12 cellular contexts compared by ENCODE assay signal in genomic region chr20:3157817-3158216, GRCh38. TPM values are rescaled to one million over a fixed set of nuclear protein-coding genes. Genes with fewer than 3 reads are reported as not detected.
DNase-seq lines count a peak whose midpoint lies in the region; ATAC-seq, FAIRE-seq and TF ChIP-seq lines count a peak whose summit lies in the region.
"Had no signal": no experiment of that assay in that cellular context is flagged by ENCODE, and none has a peak within 500 bp of the region (broad histone marks: within the 10 kb centered on the region; RNA-seq: fewer than 3 reads in every experiment).

No MANE protein-coding gene starts in this region.

- H3K27ac ChIP-seq in keratinocyte (ENCODE audit: control insufficient read depth, insufficient read depth, low read length) = no peak overlapping the region
- H3K27ac ChIP-seq in tibial artery = no peak overlapping the region

- ATAC-seq in sciatic nerve = no peak

- no peak for TF ChIP-seq CTCF in keratinocyte (optimal IDR thresholded peaks at IDR 0.05 in 1 of 3, IDR thresholded peaks at IDR 0.05 in 1 of 3, conservative IDR thresholded peaks at IDR 0.05 in 1 of 3; ENCODE audit: extremely low read depth in 1 of 3, insufficient read depth in 2 of 3, low read length in 3 of 3)
- TF ChIP-seq CTCF in tibial artery (IDR thresholded peaks at IDR 0.05) = no peak

- intact Hi-C loops in activated T-helper 1 cell treated with anti-CD3 and anti-CD28 coated beads, Interleukin-12 subunit alpha, Interleukin-12 subunit beta, Interleukin-2, Interleukin-4 antibody, amounts not matched to agents 30 ng/mL and 10 ng/mL and 1 ng/mL, durations not matched to agents 14 hours and 24 hours and 36 hours (cut with micrococcal nuclease) = loop anchor here (2.0 to 5.0 kb wide), 4 partner anchors 35 to 314 kb away; partner anchors contain the start of genes ATRN and PTPRA
- intact Hi-C loops in tibial artery (cut with DNase I; ENCODE audit: low total_unique reads) (loop anchor here (5.0 kb wide), 1 partner anchor 54 kb away; no protein-coding TSS in a partner anchor), sciatic nerve (cut with DNase I) (no loop called here)

- dilution Hi-C loops in keratinocyte (cut with MboI; ENCODE audit: extremely low pct_ligation_motif_present, low sequenced_read_pairs) = no loop called here

- no peak for FAIRE-seq in keratinocyte (lab: Jason Lieb, UNC)
- FAIRE-seq: endometrium had no signal

- H3K4me3 ChIP-seq in keratinocyte (ENCODE audit: control insufficient read depth in 2 of 3, extremely low read depth in 1 of 3, insufficient read depth in 2 of 3, low read depth in 1 of 3, low read length in 3 of 3) = no peak overlapping the region
- H3K4me3 ChIP-seq in tibial artery = peak overlapping the region; percentile 83 to 96

- H3K4me1 Mint-ChIP-seq in activated naive CD4-positive, alpha-beta T cell treated with anti-CD3 and anti-CD28 coated beads, Interleukin-2, amount 10 ng/mL, durations not matched to agents 7 days and 5 days = peaks cover 59% of the 10 kb centered on the region
- H3K4me1 Mint-ChIP-seq in activated T-helper 1 cell treated with anti-CD3 and anti-CD28 coated beads, Interleukin-12 subunit alpha, Interleukin-12 subunit beta, Interleukin-2, Interleukin-4 antibody, amounts not matched to agents 30 ng/mL and 10 ng/mL and 1 ng/mL, durations not matched to agents 14 hours and 24 hours and 36 hours (ENCODE audit: low read depth) = peaks cover 44% of the 10 kb centered on the region

- no peak overlapping the region for H2AFZ ChIP-seq in keratinocyte (ENCODE audit: control insufficient read depth, low read length)

- H3K9me1 ChIP-seq in keratinocyte (ENCODE audit: control insufficient read depth, extremely low read depth, insufficient read depth, low read length) = no peaks in the 10 kb centered on the region

- CTCF ChIA-PET in activated naive CD4-positive, alpha-beta T cell treated with anti-CD3 and anti-CD28 coated beads, Interleukin-2, amount 10 ng/mL, durations not matched to agents 7 days and 5 days (lab: Charles Lee) = interaction anchor here (1.0 to 1.5 kb wide), 3 partner anchors 35 to 45 kb away, joined by 4 to 5 read pairs (median 4); no protein-coding TSS in a partner anchor

- no peaks in the 10 kb centered on the region for H3K9me3 ChIP-seq in keratinocyte (ENCODE audit: control insufficient read depth, low read depth, low read length)
- no peaks in the 10 kb centered on the region for H3K9me3 ChIP-seq in tibial artery

- no peak overlapping the region for H3K9ac ChIP-seq in keratinocyte (ENCODE audit: control insufficient read depth, extremely low read depth, insufficient read depth, low read length)

- H3K4me3 Mint-ChIP-seq in activated naive CD4-positive, alpha-beta T cell treated with anti-CD3 and anti-CD28 coated beads, Interleukin-2, amount 10 ng/mL, durations not matched to agents 7 days and 5 days = peak overlapping the region; percentile 94
- peak overlapping the region; percentile 78 for H3K4me3 Mint-ChIP-seq in activated T-helper 1 cell treated with anti-CD3 and anti-CD28 coated beads, Interleukin-12 subunit alpha, Interleukin-12 subunit beta, Interleukin-2, Interleukin-4 antibody, amounts not matched to agents 30 ng/mL and 10 ng/mL and 1 ng/mL, durations not matched to agents 14 hours and 24 hours and 36 hours

- peaks cover 6% of the 10 kb centered on the region for H4K20me1 ChIP-seq in keratinocyte (ENCODE audit: control insufficient read depth, extremely low read depth, insufficient read depth, low read length)

- H3K27ac Mint-ChIP-seq in activated naive CD4-positive, alpha-beta T cell treated with anti-CD3 and anti-CD28 coated beads, Interleukin-2, amount 10 ng/mL, durations not matched to agents 7 days and 5 days = peak overlapping the region; percentile 97
- H3K27ac Mint-ChIP-seq in activated T-helper 1 cell treated with anti-CD3 and anti-CD28 coated beads, Interleukin-12 subunit alpha, Interleukin-12 subunit beta, Interleukin-2, Interleukin-4 antibody, amounts not matched to agents 30 ng/mL and 10 ng/mL and 1 ng/mL, durations not matched to agents 14 hours and 24 hours and 36 hours = peak overlapping the region; percentile 90

- peaks cover 2 to 10% of the 10 kb centered on the region in 2 experiments for H3K36me3 ChIP-seq in keratinocyte (ENCODE audit: control insufficient read depth in 2 of 2, extremely low read depth in 1 of 2, insufficient read depth in 2 of 2, low read length in 2 of 2)
- H3K36me3 ChIP-seq in tibial artery = peaks cover 0 to 13% (median 0%) of the 10 kb centered on the region in 3 donors

- H3K27me3 ChIP-seq in keratinocyte (ENCODE audit: control insufficient read depth, extremely low read depth, insufficient read depth, low read length) (no peaks in the 10 kb centered on the region), tibial artery (no peaks in the 10 kb centered on the region)

- no peak for DNase-seq in activated naive CD4-positive, alpha-beta T cell treated with anti-CD3 and anti-CD28 coated beads, Interleukin-2, amount 10 ng/mL, durations not matched to agents 7 days and 5 days
- DNase-seq in activated naive CD4-positive, alpha-beta T cell treated with Interleukin-2 at 50 U/mL for 16 hours = no peak
- no peak for DNase-seq in activated T-helper 1 cell treated with anti-CD3 and anti-CD28 coated beads, Interleukin-12 subunit alpha, Interleukin-12 subunit beta, Interleukin-2, Interleukin-4 antibody, amounts not matched to agents 30 ng/mL and 10 ng/mL and 1 ng/mL, durations not matched to agents 14 hours and 24 hours and 36 hours (ENCODE audit: low spot score)
- DNase-seq in keratinocyte (ENCODE audit: low read depth, low spot score) (no peak), tibial artery (no peak), SHP77 treated with DMSO at 0.1 percent for 48 hours (lab: John Stamatoyannopoulos, UW) (no peak), AG20443 (ENCODE audit: low spot score) (no peak), sciatic nerve (ENCODE audit: low spot score) (no peak)
- DNase-seq: activated CD4-positive, alpha-beta T cell treated with anti-CD3 and anti-CD28 coated beads for 1 hour; C1 segment of cervical spinal cord; NCI-H2081 had no signal

- no peaks in the 10 kb centered on the region for H3K9me3 Mint-ChIP-seq in activated naive CD4-positive, alpha-beta T cell treated with anti-CD3 and anti-CD28 coated beads, Interleukin-2, amount 10 ng/mL, durations not matched to agents 7 days and 5 days
- no peaks in the 10 kb centered on the region for H3K9me3 Mint-ChIP-seq in activated T-helper 1 cell treated with anti-CD3 and anti-CD28 coated beads, Interleukin-12 subunit alpha, Interleukin-12 subunit beta, Interleukin-2, Interleukin-4 antibody, amounts not matched to agents 30 ng/mL and 10 ng/mL and 1 ng/mL, durations not matched to agents 14 hours and 24 hours and 36 hours

- H3K4me1 ChIP-seq in keratinocyte (ENCODE audit: control insufficient read depth, extremely low read depth, insufficient read depth, low read length) = peaks cover 19% of the 10 kb centered on the region
- H3K4me1 ChIP-seq in tibial artery = peaks cover 0 to 51% (median 31%) of the 10 kb centered on the region in 4 donors

- peaks cover 68% of the 10 kb centered on the region for H3K79me2 ChIP-seq in keratinocyte (ENCODE audit: control insufficient read depth, insufficient read depth, low read length)

- peak overlapping the region; percentile 100 for H3K4me2 ChIP-seq in keratinocyte (ENCODE audit: control insufficient read depth, extremely low read depth, insufficient read depth, low read depth, low read length)

- H3K36me3 Mint-ChIP-seq in activated naive CD4-positive, alpha-beta T cell treated with anti-CD3 and anti-CD28 coated beads, Interleukin-2, amount 10 ng/mL, durations not matched to agents 7 days and 5 days = peaks cover 37% of the 10 kb centered on the region
- H3K36me3 Mint-ChIP-seq in activated T-helper 1 cell treated with anti-CD3 and anti-CD28 coated beads, Interleukin-12 subunit alpha, Interleukin-12 subunit beta, Interleukin-2, Interleukin-4 antibody, amounts not matched to agents 30 ng/mL and 10 ng/mL and 1 ng/mL, durations not matched to agents 14 hours and 24 hours and 36 hours (ENCODE audit: low read depth) = peaks cover 26% of the 10 kb centered on the region

- H3K27me3 Mint-ChIP-seq in activated naive CD4-positive, alpha-beta T cell treated with anti-CD3 and anti-CD28 coated beads, Interleukin-2, amount 10 ng/mL, durations not matched to agents 7 days and 5 days = no peaks in the 10 kb centered on the region
- no peaks in the 10 kb centered on the region for H3K27me3 Mint-ChIP-seq in activated T-helper 1 cell treated with anti-CD3 and anti-CD28 coated beads, Interleukin-12 subunit alpha, Interleukin-12 subunit beta, Interleukin-2, Interleukin-4 antibody, amounts not matched to agents 30 ng/mL and 10 ng/mL and 1 ng/mL, durations not matched to agents 14 hours and 24 hours and 36 hours (ENCODE audit: insufficient read depth)

RNA-seq across cellular contexts. Expression of gene FASTKD5, which starts 1.8 kb away (rescaled TPM):
- 25.4 TPM in 2 replicates for total RNA-seq in activated T-helper 1 cell treated with anti-CD3 and anti-CD28 coated beads, Interleukin-12 subunit alpha, Interleukin-12 subunit beta, Interleukin-2, Interleukin-4 antibody, amounts not matched to agents 30 ng/mL and 10 ng/mL and 1 ng/mL, durations not matched to agents 14 hours and 24 hours and 36 hours
- polyA plus RNA-seq in keratinocyte = 23.7 to 30.9 TPM (median 25.7 TPM) in 3 replicates
- 17.4 TPM for polyA plus RNA-seq in keratinocyte (2011; ENCODE audit: low read depth)
- 11.7 and 21.8 TPM in 2 replicates for polyA plus RNA-seq in keratinocyte (2011; cell fraction: cytosol; rRNA removed)
- 33.1 and 36.1 TPM in 2 replicates for polyA plus RNA-seq in keratinocyte (2011; cell fraction: nucleus; rRNA removed)
- 13.6 and 17.0 TPM in 2 replicates for polyA plus RNA-seq in keratinocyte (2012; ENCODE audit: low replicate concordance)
- 16.2 to 31.6 TPM (median 28.4 TPM) in 3 replicates for polyA minus RNA-seq in keratinocyte
- polyA minus RNA-seq in keratinocyte (2011; cell fraction: cytosol; rRNA and poly(A)+ RNA removed) = 11.5 TPM
- polyA minus RNA-seq in keratinocyte (2011; cell fraction: nucleus; rRNA and poly(A)+ RNA removed) = 26.6 and 37.5 TPM in 2 replicates
- total RNA-seq in sciatic nerve = 9.4 TPM

RNA-seq across cellular contexts. Expression of gene UBOX5, which starts 1.8 kb away (rescaled TPM):
- total RNA-seq in activated T-helper 1 cell treated with anti-CD3 and anti-CD28 coated beads, Interleukin-12 subunit alpha, Interleukin-12 subunit beta, Interleukin-2, Interleukin-4 antibody, amounts not matched to agents 30 ng/mL and 10 ng/mL and 1 ng/mL, durations not matched to agents 14 hours and 24 hours and 36 hours = 5.9 and 7.7 TPM in 2 replicates
- polyA plus RNA-seq in keratinocyte = 1.8 to 2.8 TPM (median 1.8 TPM) in 3 replicates
- 4.2 TPM for polyA plus RNA-seq in keratinocyte (2011; ENCODE audit: low read depth)
- polyA plus RNA-seq in keratinocyte (2011; cell fraction: cytosol; rRNA removed) = 1.7 and 2.0 TPM in 2 replicates
- polyA plus RNA-seq in keratinocyte (2011; cell fraction: nucleus; rRNA removed) = 3.1 and 4.5 TPM in 2 replicates
- polyA plus RNA-seq in keratinocyte (2012; ENCODE audit: low replicate concordance) = 2.3 and 3.1 TPM in 2 replicates
- polyA minus RNA-seq in keratinocyte = 2.9 to 5.1 TPM (median 3.7 TPM) in 3 replicates
- polyA minus RNA-seq in keratinocyte (2011; cell fraction: cytosol; rRNA and poly(A)+ RNA removed) = 3.8 TPM
- 2.3 and 4.0 TPM in 2 replicates for polyA minus RNA-seq in keratinocyte (2011; cell fraction: nucleus; rRNA and poly(A)+ RNA removed)
- 8.1 TPM for total RNA-seq in sciatic nerve

RNA-seq across cellular contexts. Expression of gene LZTS3, which starts 15.5 kb away (rescaled TPM):
- 0.54 and 0.78 TPM in 2 replicates for total RNA-seq in activated T-helper 1 cell treated with anti-CD3 and anti-CD28 coated beads, Interleukin-12 subunit alpha, Interleukin-12 subunit beta, Interleukin-2, Interleukin-4 antibody, amounts not matched to agents 30 ng/mL and 10 ng/mL and 1 ng/mL, durations not matched to agents 14 hours and 24 hours and 36 hours
- polyA plus RNA-seq in keratinocyte = 2.5 to 6.2 TPM (median 2.9 TPM) in 3 replicates
- polyA plus RNA-seq in keratinocyte (2011; ENCODE audit: low read depth) = 2.3 TPM
- 3.1 and 5.6 TPM in 2 replicates for polyA plus RNA-seq in keratinocyte (2011; cell fraction: cytosol; rRNA removed)
- 7.6 and 10.3 TPM in 2 replicates for polyA plus RNA-seq in keratinocyte (2011; cell fraction: nucleus; rRNA removed)
- polyA plus RNA-seq in keratinocyte (2012; ENCODE audit: low replicate concordance) = 3.0 and 5.2 TPM in 2 replicates
- polyA minus RNA-seq in keratinocyte = 3.3 to 10.0 TPM (median 6.4 TPM) in 3 replicates
- polyA minus RNA-seq in keratinocyte (2011; cell fraction: cytosol; rRNA and poly(A)+ RNA removed) = 9.6 TPM
- 5.7 and 6.6 TPM in 2 replicates for polyA minus RNA-seq in keratinocyte (2011; cell fraction: nucleus; rRNA and poly(A)+ RNA removed)
- total RNA-seq in sciatic nerve = 10.5 TPM

RNA-seq across cellular contexts. Expression of gene DDRGK1, which starts 46.7 kb away (rescaled TPM):
- total RNA-seq in activated T-helper 1 cell treated with anti-CD3 and anti-CD28 coated beads, Interleukin-12 subunit alpha, Interleukin-12 subunit beta, Interleukin-2, Interleukin-4 antibody, amounts not matched to agents 30 ng/mL and 10 ng/mL and 1 ng/mL, durations not matched to agents 14 hours and 24 hours and 36 hours = 67.5 and 72.3 TPM in 2 replicates
- 31.0 to 41.5 TPM (median 32.2 TPM) in 3 replicates for polyA plus RNA-seq in keratinocyte
- 32.9 TPM for polyA plus RNA-seq in keratinocyte (2011; ENCODE audit: low read depth)
- polyA plus RNA-seq in keratinocyte (2011; cell fraction: cytosol; rRNA removed) = 18.3 and 36.2 TPM in 2 replicates
- 70.9 and 83.6 TPM in 2 replicates for polyA plus RNA-seq in keratinocyte (2011; cell fraction: nucleus; rRNA removed)
- polyA plus RNA-seq in keratinocyte (2012; ENCODE audit: low replicate concordance) = 47.3 and 60.4 TPM in 2 replicates
- polyA minus RNA-seq in keratinocyte = 13.8 to 15.7 TPM (median 13.9 TPM) in 3 replicates
- polyA minus RNA-seq in keratinocyte (2011; cell fraction: cytosol; rRNA and poly(A)+ RNA removed) = 28.0 TPM
- polyA minus RNA-seq in keratinocyte (2011; cell fraction: nucleus; rRNA and poly(A)+ RNA removed) = 15.5 and 18.5 TPM in 2 replicates
- total RNA-seq in sciatic nerve = 68.2 TPM

RNA-seq across cellular contexts. Expression of gene ITPA, which starts 51.5 kb away (rescaled TPM):
- total RNA-seq in activated T-helper 1 cell treated with anti-CD3 and anti-CD28 coated beads, Interleukin-12 subunit alpha, Interleukin-12 subunit beta, Interleukin-2, Interleukin-4 antibody, amounts not matched to agents 30 ng/mL and 10 ng/mL and 1 ng/mL, durations not matched to agents 14 hours and 24 hours and 36 hours = 93.3 and 96.0 TPM in 2 replicates
- polyA plus RNA-seq in keratinocyte = 40.5 to 45.4 TPM (median 44.9 TPM) in 3 replicates
- polyA plus RNA-seq in keratinocyte (2011; ENCODE audit: low read depth) = 21.5 TPM
- polyA plus RNA-seq in keratinocyte (2011; cell fraction: cytosol; rRNA removed) = 26.9 and 40.0 TPM in 2 replicates
- polyA plus RNA-seq in keratinocyte (2011; cell fraction: nucleus; rRNA removed) = 36.4 and 46.9 TPM in 2 replicates
- polyA plus RNA-seq in keratinocyte (2012; ENCODE audit: low replicate concordance) = 43.4 and 61.8 TPM in 2 replicates
- polyA minus RNA-seq in keratinocyte = 10.4 to 16.6 TPM (median 11.3 TPM) in 3 replicates
- polyA minus RNA-seq in keratinocyte (2011; cell fraction: cytosol; rRNA and poly(A)+ RNA removed) = 41.8 TPM
- polyA minus RNA-seq in keratinocyte (2011; cell fraction: nucleus; rRNA and poly(A)+ RNA removed) = 10.3 and 11.9 TPM in 2 replicates
- 32.8 TPM for total RNA-seq in sciatic nerve

Comparison
In these comparisons a context has a peak if more than half of its experiments do, and no peak if none do; other contexts are left out.
1. H3K4me3 ChIP-seq: peak in tibial artery (2 of 2); none in keratinocyte (0 of 3).